Comparison of ENCODE assay signal across 9 cellular contexts in the genomic region with DNA sequence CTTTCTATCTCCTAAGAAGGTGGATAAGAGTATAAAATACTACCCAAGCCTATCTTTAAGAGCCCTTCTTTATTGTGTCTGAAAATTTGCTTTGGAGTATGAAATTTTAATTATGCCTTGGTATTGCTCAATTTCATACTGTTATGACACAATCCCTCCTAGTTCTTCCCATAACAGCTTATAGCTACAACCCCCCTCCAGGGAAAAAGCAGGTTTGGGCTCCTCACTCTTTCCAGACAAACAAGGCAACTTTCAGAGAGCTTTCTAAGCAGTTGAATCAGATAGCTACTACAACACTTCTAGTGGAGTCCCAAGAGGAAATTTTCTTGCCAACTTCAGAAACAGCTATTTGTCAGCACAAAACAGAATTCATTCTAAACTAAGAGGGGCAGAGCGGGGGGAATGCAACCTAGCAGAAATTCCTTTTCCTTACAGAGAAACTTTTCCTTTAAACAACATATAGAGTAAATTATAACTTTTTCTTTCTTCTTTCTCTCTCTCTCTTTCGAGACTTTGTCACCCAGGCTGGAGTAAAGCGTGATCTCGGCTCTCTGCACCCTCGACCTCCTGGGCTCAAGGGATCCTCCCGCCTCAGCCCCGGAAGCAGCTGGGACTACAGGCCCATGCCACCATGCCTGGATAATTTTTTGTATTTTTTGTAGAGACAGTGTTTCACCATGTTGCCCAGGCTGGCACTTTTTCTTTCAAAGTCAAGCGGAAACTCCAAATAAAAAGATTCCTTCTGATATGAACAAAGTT. TPM values are rescaled to one million over a fixed set of nuclear protein-coding genes. Genes with fewer than 3 reads are reported as not detected.
DNase-seq lines count a peak whose midpoint lies in the region; ATAC-seq and TF ChIP-seq lines count a peak whose summit lies in the region.
"Had no signal": no experiment of that assay in that cellular context is flagged by ENCODE, and none has a peak within 500 bp of the region (broad histone marks: within the 10 kb centered on the region; RNA-seq: fewer than 3 reads in every experiment).

No MANE protein-coding gene starts in this region.

- no peak for ATAC-seq in HG02610 (IDR thresholded peaks at IDR 0.05; ENCODE audit: unreplicated experiment)

- no peaks in the 10 kb centered on the region for H3K9me2 ChIP-seq in PC-9 (ENCODE audit: insufficient read depth)

- no peak overlapping the region for H3K4me3 ChIP-seq in BLaER1 treated with 17β-estradiol and CSF1 and Interleukin-3, amounts not matched to agents 10 nM and 100 nM
- H3K4me3 ChIP-seq in PC-9 (no peak overlapping the region), parathyroid adenoma (ENCODE audit: low read depth, low read length) (no peak overlapping the region)

- no peaks in the 10 kb centered on the region for H3K27me3 Mint-ChIP-seq in activated T-helper 2 cell treated with anti-CD3 and anti-CD28 coated beads, Interferon-gamma antibody, Interleukin-2, Interleukin-4, amounts not matched to agents 10 μg/mL and 5 μg/mL and 100 μg/mL, durations not matched to agents 14 hours and 24 hours and 36 hours (ENCODE audit: low read depth)

- TF ChIP-seq CTCF in PC-9 (conservative IDR thresholded peaks at IDR 0.05) (no peak), parathyroid adenoma (IDR thresholded peaks at IDR 0.05) (no peak)

- no peak overlapping the region for H2AFZ ChIP-seq in PC-9
- peak overlapping the region; percentile 30 for H2AFZ ChIP-seq in parathyroid adenoma

- H3K79me2 ChIP-seq in PC-9 (ENCODE audit: low read depth): peaks cover 62% of the 10 kb centered on the region
- peaks cover 41% of the 10 kb centered on the region for H3K79me2 ChIP-seq in parathyroid adenoma

- no TSS peak for BruUV-seq in PC-9 (replicated peaks; lab: Mats Ljungman, UMichigan)

- H3K36me3 ChIP-seq in BLaER1 treated with 17β-estradiol and CSF1 and Interleukin-3, amounts not matched to agents 10 nM and 100 nM: peaks cover 0 to 40% (median 22%) of the 10 kb centered on the region in 11 experiments; a peak in 15 of 22 replicates
- H3K36me3 ChIP-seq in PC-9 (ENCODE audit: low read depth) (no peaks in the 10 kb centered on the region), parathyroid adenoma (ENCODE audit: control insufficient read depth, insufficient read depth, low read length) (no peaks in the 10 kb centered on the region)

- H3K27me3 ChIP-seq in BLaER1 treated with 17β-estradiol and CSF1 and Interleukin-3, amounts not matched to agents 10 nM and 100 nM: no peaks in the 10 kb centered on the region
- H3K27me3 ChIP-seq in PC-9 (ENCODE audit: insufficient read depth, low read depth) (no peaks in the 10 kb centered on the region), parathyroid adenoma (ENCODE audit: control insufficient read depth, insufficient read depth, low read length) (no peaks in the 10 kb centered on the region)

- H3K27ac ChIP-seq in BLaER1 treated with 17β-estradiol and CSF1 and Interleukin-3, amounts not matched to agents 10 nM and 100 nM: peak overlapping the region in 10 of 11 experiments; percentile 7 to 54 (median 38); a peak in 14 of 22 replicates
- H3K27ac ChIP-seq in PC-9: peak overlapping the region; percentile 39; the same call in 1 of the 2 replicates
- peak overlapping the region; percentile 43 for H3K27ac ChIP-seq in parathyroid adenoma

- DNase-seq in PC-9: peak; percentile 19 to 37
- peak; percentile 94 for DNase-seq in fibroblast of the conjunctiva (ENCODE audit: low read depth)
- no peak for DNase-seq in NCI-H1694 treated with DMSO at 0.1 percent for 48 hours (lab: John Stamatoyannopoulos, UW)
- DNase-seq in NCI-H146 (lab: John Stamatoyannopoulos, UW): no peak
- no peak for DNase-seq in activated T-helper 2 cell treated with anti-CD3 and anti-CD28 coated beads, Interferon-gamma antibody, Interleukin-2, Interleukin-4, amounts not matched to agents 10 μg/mL and 5 μg/mL and 100 μg/mL, durations not matched to agents 14 hours and 24 hours and 36 hours (ENCODE audit: low spot score)
- DNase-seq: activated CD4-positive, CD25-positive, alpha-beta regulatory T cell had no signal

- no peaks in the 10 kb centered on the region for H3K36me3 Mint-ChIP-seq in activated T-helper 2 cell treated with anti-CD3 and anti-CD28 coated beads, Interferon-gamma antibody, Interleukin-2, Interleukin-4, amounts not matched to agents 10 μg/mL and 5 μg/mL and 100 μg/mL, durations not matched to agents 14 hours and 24 hours and 36 hours (ENCODE audit: low read depth)

- H3K27ac Mint-ChIP-seq in activated T-helper 2 cell treated with anti-CD3 and anti-CD28 coated beads, Interferon-gamma antibody, Interleukin-2, Interleukin-4, amounts not matched to agents 10 μg/mL and 5 μg/mL and 100 μg/mL, durations not matched to agents 14 hours and 24 hours and 36 hours: no peak overlapping the region

- intact Hi-C loops in PC-9 (cut with micrococcal nuclease; ENCODE audit: unreplicated experiment): no loop called here
- intact Hi-C loops in activated T-helper 2 cell treated with anti-CD3 and anti-CD28 coated beads, Interferon-gamma antibody, Interleukin-2, Interleukin-4, amounts not matched to agents 10 μg/mL and 5 μg/mL and 100 μg/mL, durations not matched to agents 14 hours and 24 hours and 36 hours (cut with micrococcal nuclease): no loop called here

- peak overlapping the region; percentile 28 to 62 (median 39); a peak in 21 of 22 replicates for H3K4me2 ChIP-seq in BLaER1 treated with 17β-estradiol and CSF1 and Interleukin-3, amounts not matched to agents 10 nM and 100 nM
- H3K4me2 ChIP-seq in PC-9 (0 out of 2 replicates have a peak overlapping the region, but pooled peaks have one; percentile 11), parathyroid adenoma (ENCODE audit: low read length) (peak overlapping the region; percentile 30)

- POLR2A ChIA-PET in PC-9 (lab: Charles Lee; ENCODE audit: unreplicated experiment): interaction anchor here (0.6 to 0.7 kb wide), 5 partner anchors 9 to 282 kb away, joined by 3 to 7 read pairs (median 3); no protein-coding TSS in a partner anchor

- H3K9ac ChIP-seq in BLaER1 treated with 17β-estradiol and CSF1 and Interleukin-3, amounts not matched to agents 10 nM and 100 nM: peak overlapping the region in 5 of 11 experiments; percentile 4 to 61 (median 30); a peak in 8 of 22 replicates
- no peak overlapping the region for H3K9ac ChIP-seq in parathyroid adenoma

- no peak overlapping the region for H3K4me3 Mint-ChIP-seq in activated T-helper 2 cell treated with anti-CD3 and anti-CD28 coated beads, Interferon-gamma antibody, Interleukin-2, Interleukin-4, amounts not matched to agents 10 μg/mL and 5 μg/mL and 100 μg/mL, durations not matched to agents 14 hours and 24 hours and 36 hours (ENCODE audit: low read depth)

- no peaks in the 10 kb centered on the region for H3K9me3 Mint-ChIP-seq in activated T-helper 2 cell treated with anti-CD3 and anti-CD28 coated beads, Interferon-gamma antibody, Interleukin-2, Interleukin-4, amounts not matched to agents 10 μg/mL and 5 μg/mL and 100 μg/mL, durations not matched to agents 14 hours and 24 hours and 36 hours

- H4K20me1 ChIP-seq in BLaER1 treated with 17β-estradiol and CSF1 and Interleukin-3, amounts not matched to agents 10 nM and 100 nM: peaks cover 6 to 57% (median 25%) of the 10 kb centered on the region in 11 experiments; a peak in 18 of 22 replicates
- H4K20me1 ChIP-seq in PC-9 (ENCODE audit: insufficient read depth): no peaks in the 10 kb centered on the region

- H3K4me1 Mint-ChIP-seq in activated T-helper 2 cell treated with anti-CD3 and anti-CD28 coated beads, Interferon-gamma antibody, Interleukin-2, Interleukin-4, amounts not matched to agents 10 μg/mL and 5 μg/mL and 100 μg/mL, durations not matched to agents 14 hours and 24 hours and 36 hours (ENCODE audit: low read depth): peaks cover 2% of the 10 kb centered on the region

- peaks cover 14 to 36% (median 28%) of the 10 kb centered on the region in 11 experiments; a peak in 20 of 22 replicates for H3K9me3 ChIP-seq in BLaER1 treated with 17β-estradiol and CSF1 and Interleukin-3, amounts not matched to agents 10 nM and 100 nM (replicated peaks in 1 of 11)
- H3K9me3 ChIP-seq in PC-9 (ENCODE audit: insufficient read depth, low read depth): no peaks in the 10 kb centered on the region
- no peaks in the 10 kb centered on the region for H3K9me3 ChIP-seq in parathyroid adenoma (ENCODE audit: control insufficient read depth, low read length)

- H3F3A ChIP-seq in PC-9 (ENCODE audit: insufficient read depth, low read depth): peaks cover 11% of the 10 kb centered on the region; the same call in 1 of the 2 replicates

- CTCF ChIA-PET in PC-9 (lab: Charles Lee): interaction anchor here (0.6 kb wide), 1 partner anchor 23 kb away, joined by 3 read pairs; no protein-coding TSS in a partner anchor

- H3K4me1 ChIP-seq in BLaER1 treated with 17β-estradiol and CSF1 and Interleukin-3, amounts not matched to agents 10 nM and 100 nM: peaks cover 10 to 24% (median 16%) of the 10 kb centered on the region in 10 experiments
- peaks cover 19% of the 10 kb centered on the region for H3K4me1 ChIP-seq in PC-9 (replicated peaks; ENCODE audit: insufficient read depth)
- peaks cover 2% of the 10 kb centered on the region for H3K4me1 ChIP-seq in parathyroid adenoma

RNA-seq across cellular contexts. Expression of gene JMJD1C, which starts 26.0 kb away (rescaled TPM):
- total RNA-seq in PC-9 (2021): 68.6 and 78.7 TPM in 2 replicates
- total RNA-seq in activated T-helper 2 cell treated with anti-CD3 and anti-CD28 coated beads, Interferon-gamma antibody, Interleukin-2, Interleukin-4, amounts not matched to agents 10 μg/mL and 5 μg/mL and 100 μg/mL, durations not matched to agents 14 hours and 24 hours and 36 hours: 33.8 and 35.2 TPM in 2 replicates

RNA-seq across cellular contexts. Expression of gene REEP3, which starts 29.5 kb away (rescaled TPM):
- total RNA-seq in PC-9 (2021): 42.3 and 56.4 TPM in 2 replicates
- 24.6 and 24.9 TPM in 2 replicates for total RNA-seq in activated T-helper 2 cell treated with anti-CD3 and anti-CD28 coated beads, Interferon-gamma antibody, Interleukin-2, Interleukin-4, amounts not matched to agents 10 μg/mL and 5 μg/mL and 100 μg/mL, durations not matched to agents 14 hours and 24 hours and 36 hours

Comparison
In these comparisons a context has a peak if more than half of its experiments do, and no peak if none do; other contexts are left out.
1. DNase-seq: peak in PC-9 (2 of 2) and fibroblast of the conjunctiva (single experiment); none in NCI-H1694 treated with DMSO at 0.1 percent for 48 hours (single experiment), NCI-H146 (single experiment) and activated T-helper 2 cell treated with anti-CD3 and anti-CD28 coated beads, Interferon-gamma antibody, Interleukin-2, Interleukin-4, amounts not matched to agents 10 μg/mL and 5 μg/mL and 100 μg/mL, durations not matched to agents 14 hours and 24 hours and 36 hours (single experiment).
2. Peak in every context shown above with its lines, with median percentiles within 50 percentile points of each other: H3K27ac ChIP-seq and H3K4me2 ChIP-seq.